ENCODE assay signal across 8 cellular contexts in the genomic region with DNA sequence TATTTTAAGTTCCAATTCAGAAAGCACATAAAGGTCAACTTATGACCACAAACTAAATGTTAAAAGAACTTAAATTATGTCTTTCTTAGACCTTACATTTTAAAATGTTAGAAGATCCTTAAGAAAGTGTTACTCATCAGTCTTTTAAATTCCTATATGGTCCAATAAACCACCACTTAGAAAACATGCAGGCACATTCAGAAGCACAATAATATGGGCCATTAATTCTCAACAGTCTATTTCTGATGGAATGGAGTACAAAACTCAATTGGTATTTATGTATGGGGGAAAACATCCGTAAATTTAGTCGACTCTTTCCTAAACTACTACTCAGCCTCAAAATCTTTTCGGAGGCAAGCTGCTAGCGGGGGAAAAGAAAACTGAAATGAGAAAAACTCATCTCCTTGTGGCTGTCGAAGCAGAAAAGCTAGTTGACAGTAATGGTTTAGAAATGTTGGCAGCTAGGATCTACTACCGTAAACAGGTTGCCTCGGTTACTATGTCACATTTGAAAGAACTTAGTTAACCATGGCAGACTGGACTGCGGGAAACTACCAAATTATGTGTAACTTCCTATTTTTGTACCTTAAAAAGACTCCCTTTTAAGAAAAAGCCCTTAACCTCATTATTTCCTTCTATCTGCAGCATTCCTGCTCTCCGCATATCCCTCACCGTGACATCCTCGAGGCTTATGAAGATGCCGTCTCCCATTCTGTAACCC. TPM values are rescaled to one million over a fixed set of nuclear protein-coding genes. Genes with fewer than 3 reads are reported as not detected.
DNase-seq lines count a peak whose midpoint lies in the region; ATAC-seq and TF ChIP-seq lines count a peak whose summit lies in the region.

No MANE protein-coding gene starts in this region.

- H3K36me3 ChIP-seq in CD4-positive, CD25-positive, alpha-beta regulatory T cell (ENCODE audit: control insufficient read depth, insufficient read depth, low read length), result peaks cover 2% of the 10 kb centered on the region
- peaks cover 4% of the 10 kb centered on the region; the same call in 1 of the 2 replicates for H3K36me3 ChIP-seq in WERI-Rb-1
- no peaks in the 10 kb centered on the region for H3K36me3 ChIP-seq in prostate gland

- H3K4me1 ChIP-seq in CD4-positive, CD25-positive, alpha-beta regulatory T cell (ENCODE audit: control insufficient read depth, insufficient read depth, low read length, poor library complexity, severe bottlenecking), result peaks cover 54% of the 10 kb centered on the region
- H3K4me1 ChIP-seq in prostate gland (replicated peaks), result peaks cover 8% of the 10 kb centered on the region

- no peak for ATAC-seq in CD4-positive, CD25-positive, alpha-beta regulatory T cell (ENCODE audit: low read depth in 2 of 2)
- ATAC-seq in HG02884 (IDR thresholded peaks at IDR 0.05; ENCODE audit: unreplicated experiment), result no peak

- TF ChIP-seq POLR2A in prostate gland (IDR thresholded peaks at IDR 0.05), result no peak

- no peaks in the 10 kb centered on the region for H3K27me3 ChIP-seq in CD4-positive, CD25-positive, alpha-beta regulatory T cell (ENCODE audit: control insufficient read depth, insufficient read depth, low read length)
- no peaks in the 10 kb centered on the region for H3K27me3 ChIP-seq in WERI-Rb-1 (ENCODE audit: insufficient read depth, low read depth, severe bottlenecking)
- H3K27me3 ChIP-seq in prostate gland (replicated peaks; ENCODE audit: insufficient read depth), result no peaks in the 10 kb centered on the region

- H3K9me3 ChIP-seq in CD4-positive, CD25-positive, alpha-beta regulatory T cell (ENCODE audit: control insufficient read depth in 2 of 2, low read length in 2 of 2), result no peaks in the 10 kb centered on the region
- H3K9me3 ChIP-seq in WERI-Rb-1 (ENCODE audit: severe bottlenecking) (no peaks in the 10 kb centered on the region), prostate gland (no peaks in the 10 kb centered on the region)

- peaks cover 13% of the 10 kb centered on the region for H3K36me3 Mint-ChIP-seq in CD4-positive, CD25-positive, alpha-beta regulatory T cell

- H3K4me3 ChIP-seq in CD4-positive, CD25-positive, alpha-beta regulatory T cell (ENCODE audit: low read depth, low read length), result peak overlapping the region; percentile 96
- H3K4me3 ChIP-seq in WERI-Rb-1 (ENCODE audit: low read depth, low read length) (peak overlapping the region; percentile 84), fibroblast of villous mesenchyme (ENCODE audit: low read depth, low read length) (peak overlapping the region; percentile 95), prostate gland (peak overlapping the region; percentile 73 to 94)

- H3K27ac ChIP-seq in CD4-positive, CD25-positive, alpha-beta regulatory T cell (ENCODE audit: insufficient read depth, low read length, poor library complexity, severe bottlenecking), result peak overlapping the region; percentile 97
- peak overlapping the region; percentile 93 for H3K27ac ChIP-seq in WERI-Rb-1
- H3K27ac ChIP-seq in prostate gland, result peak overlapping the region; percentile 97 to 98

- H3K27ac Mint-ChIP-seq in CD4-positive, CD25-positive, alpha-beta regulatory T cell, result peak overlapping the region; percentile 92 to 98 (median 97)

- intact Hi-C loops in prostate gland (cut with DNase I), result loop anchor here (5.0 to 10.0 kb wide), 4 partner anchors 108 to 403 kb away; a partner anchor contains a TSS

- no peak for TF ChIP-seq CTCF in WERI-Rb-1 (IDR thresholded peaks at IDR 0.05; ENCODE audit: low read depth, low read length)
- no peak for TF ChIP-seq CTCF in fibroblast of villous mesenchyme (IDR thresholded peaks at IDR 0.05; ENCODE audit: insufficient read depth, low read depth, low read length)
- TF ChIP-seq CTCF in prostate gland (IDR thresholded peaks at IDR 0.05), result no peak

- no peaks in the 10 kb centered on the region for H3K27me3 Mint-ChIP-seq in CD4-positive, CD25-positive, alpha-beta regulatory T cell

- peak overlapping the region; percentile 90 to 100 (median 95) for H3K4me3 Mint-ChIP-seq in CD4-positive, CD25-positive, alpha-beta regulatory T cell

- 8% methylated on average over 12 of the region's 12 CpGs for WGBS in prostate gland

- DNase-seq in CD4-positive, CD25-positive, alpha-beta regulatory T cell, result peak in 2 of 3 donors; percentile 49 to 60
- DNase-seq in HT1080 (ENCODE audit: low read depth) (peak; percentile 25), WERI-Rb-1 (no peak), fibroblast of villous mesenchyme (ENCODE audit: low read depth) (peak; percentile 39), prostate gland (ENCODE audit: low spot score) (no peak), D341Med (ENCODE audit: low spot score) (no peak), dedifferentiated amniotic fluid mesenchymal stem cell (ENCODE audit: extremely low spot score) (no peak)

- peaks cover 31 to 65% (median 42%) of the 10 kb centered on the region in 4 donors for H3K4me1 Mint-ChIP-seq in CD4-positive, CD25-positive, alpha-beta regulatory T cell

- no peaks in the 10 kb centered on the region for H3K9me3 Mint-ChIP-seq in CD4-positive, CD25-positive, alpha-beta regulatory T cell

RNA-seq across cellular contexts. Expression of a gene that starts 1.0 kb away (rescaled TPM):
- 12.3 TPM for total RNA-seq in CD4-positive, CD25-positive, alpha-beta regulatory T cell
- polyA plus RNA-seq in CD4-positive, CD25-positive, alpha-beta regulatory T cell, result 10 to 100 TPM; 19.1 to 23.7 (median 21.9) TPM
- total RNA-seq in HT1080 (2014; rRNA removed; shearing (Covaris generic)), result 24.9 and 26.6 TPM in 2 replicates
- polyA plus RNA-seq in HT1080 (2015; cell fraction: cytosol; rRNA removed), result 16.1 and 28.8 TPM in 2 replicates
- polyA plus RNA-seq in HT1080 (2015; cell fraction: nucleus; rRNA removed), result 41.6 and 53.4 TPM in 2 replicates
- total RNA-seq in fibroblast of villous mesenchyme (11.6 and 24.6 TPM in 2 replicates), prostate gland (10 to 100 TPM; 19.8 to 35.7 TPM)

RNA-seq across cellular contexts. Expression of a gene that starts 1.2 kb away (rescaled TPM):
- 8.1 TPM for total RNA-seq in CD4-positive, CD25-positive, alpha-beta regulatory T cell
- 1 to 10 TPM; 6.0 to 9.8 (median 7.5) TPM for polyA plus RNA-seq in CD4-positive, CD25-positive, alpha-beta regulatory T cell
- 1.0 and 2.2 TPM in 2 replicates for total RNA-seq in HT1080 (2014; rRNA removed; shearing (Covaris generic))
- 1.4 and 2.1 TPM in 2 replicates for polyA plus RNA-seq in HT1080 (2015; cell fraction: cytosol; rRNA removed)
- polyA plus RNA-seq in HT1080 (2015; cell fraction: nucleus; rRNA removed), result 3.4 and 4.4 TPM in 2 replicates
- total RNA-seq in fibroblast of villous mesenchyme (3.9 and 5.2 TPM in 2 replicates), prostate gland (10 to 100 TPM in 1 of 2 donors, 1 to 10 TPM in 1; 7.3 to 14.3 TPM)

Comparison
In these comparisons a context has a peak if more than half of its experiments do, and no peak if none do; other contexts are left out.
1. DNase-seq: peak in CD4-positive, CD25-positive, alpha-beta regulatory T cell (2 of 3), HT1080 (single experiment) and fibroblast of villous mesenchyme (single experiment); none in WERI-Rb-1 (single experiment), prostate gland (single experiment), D341Med (single experiment) and dedifferentiated amniotic fluid mesenchymal stem cell (single experiment).
2. Peak in every context shown above with its lines, with median percentiles within 50 percentile points of each other: H3K27ac ChIP-seq and H3K4me3 ChIP-seq.